In genomic region chr10:68121020-68121743, GRCh38 we compare ENCODE assay signal across 1 cellular context.
TF ChIP-seq lines count a peak whose summit lies in the region.

No MANE protein-coding gene starts in this region.

TF ChIP-seq in GM23338, 12 proteins besides CTCF, POLR2A, EP300 and RAD21 (continued from another document):
- TF ChIP-seq, protein P1, sequence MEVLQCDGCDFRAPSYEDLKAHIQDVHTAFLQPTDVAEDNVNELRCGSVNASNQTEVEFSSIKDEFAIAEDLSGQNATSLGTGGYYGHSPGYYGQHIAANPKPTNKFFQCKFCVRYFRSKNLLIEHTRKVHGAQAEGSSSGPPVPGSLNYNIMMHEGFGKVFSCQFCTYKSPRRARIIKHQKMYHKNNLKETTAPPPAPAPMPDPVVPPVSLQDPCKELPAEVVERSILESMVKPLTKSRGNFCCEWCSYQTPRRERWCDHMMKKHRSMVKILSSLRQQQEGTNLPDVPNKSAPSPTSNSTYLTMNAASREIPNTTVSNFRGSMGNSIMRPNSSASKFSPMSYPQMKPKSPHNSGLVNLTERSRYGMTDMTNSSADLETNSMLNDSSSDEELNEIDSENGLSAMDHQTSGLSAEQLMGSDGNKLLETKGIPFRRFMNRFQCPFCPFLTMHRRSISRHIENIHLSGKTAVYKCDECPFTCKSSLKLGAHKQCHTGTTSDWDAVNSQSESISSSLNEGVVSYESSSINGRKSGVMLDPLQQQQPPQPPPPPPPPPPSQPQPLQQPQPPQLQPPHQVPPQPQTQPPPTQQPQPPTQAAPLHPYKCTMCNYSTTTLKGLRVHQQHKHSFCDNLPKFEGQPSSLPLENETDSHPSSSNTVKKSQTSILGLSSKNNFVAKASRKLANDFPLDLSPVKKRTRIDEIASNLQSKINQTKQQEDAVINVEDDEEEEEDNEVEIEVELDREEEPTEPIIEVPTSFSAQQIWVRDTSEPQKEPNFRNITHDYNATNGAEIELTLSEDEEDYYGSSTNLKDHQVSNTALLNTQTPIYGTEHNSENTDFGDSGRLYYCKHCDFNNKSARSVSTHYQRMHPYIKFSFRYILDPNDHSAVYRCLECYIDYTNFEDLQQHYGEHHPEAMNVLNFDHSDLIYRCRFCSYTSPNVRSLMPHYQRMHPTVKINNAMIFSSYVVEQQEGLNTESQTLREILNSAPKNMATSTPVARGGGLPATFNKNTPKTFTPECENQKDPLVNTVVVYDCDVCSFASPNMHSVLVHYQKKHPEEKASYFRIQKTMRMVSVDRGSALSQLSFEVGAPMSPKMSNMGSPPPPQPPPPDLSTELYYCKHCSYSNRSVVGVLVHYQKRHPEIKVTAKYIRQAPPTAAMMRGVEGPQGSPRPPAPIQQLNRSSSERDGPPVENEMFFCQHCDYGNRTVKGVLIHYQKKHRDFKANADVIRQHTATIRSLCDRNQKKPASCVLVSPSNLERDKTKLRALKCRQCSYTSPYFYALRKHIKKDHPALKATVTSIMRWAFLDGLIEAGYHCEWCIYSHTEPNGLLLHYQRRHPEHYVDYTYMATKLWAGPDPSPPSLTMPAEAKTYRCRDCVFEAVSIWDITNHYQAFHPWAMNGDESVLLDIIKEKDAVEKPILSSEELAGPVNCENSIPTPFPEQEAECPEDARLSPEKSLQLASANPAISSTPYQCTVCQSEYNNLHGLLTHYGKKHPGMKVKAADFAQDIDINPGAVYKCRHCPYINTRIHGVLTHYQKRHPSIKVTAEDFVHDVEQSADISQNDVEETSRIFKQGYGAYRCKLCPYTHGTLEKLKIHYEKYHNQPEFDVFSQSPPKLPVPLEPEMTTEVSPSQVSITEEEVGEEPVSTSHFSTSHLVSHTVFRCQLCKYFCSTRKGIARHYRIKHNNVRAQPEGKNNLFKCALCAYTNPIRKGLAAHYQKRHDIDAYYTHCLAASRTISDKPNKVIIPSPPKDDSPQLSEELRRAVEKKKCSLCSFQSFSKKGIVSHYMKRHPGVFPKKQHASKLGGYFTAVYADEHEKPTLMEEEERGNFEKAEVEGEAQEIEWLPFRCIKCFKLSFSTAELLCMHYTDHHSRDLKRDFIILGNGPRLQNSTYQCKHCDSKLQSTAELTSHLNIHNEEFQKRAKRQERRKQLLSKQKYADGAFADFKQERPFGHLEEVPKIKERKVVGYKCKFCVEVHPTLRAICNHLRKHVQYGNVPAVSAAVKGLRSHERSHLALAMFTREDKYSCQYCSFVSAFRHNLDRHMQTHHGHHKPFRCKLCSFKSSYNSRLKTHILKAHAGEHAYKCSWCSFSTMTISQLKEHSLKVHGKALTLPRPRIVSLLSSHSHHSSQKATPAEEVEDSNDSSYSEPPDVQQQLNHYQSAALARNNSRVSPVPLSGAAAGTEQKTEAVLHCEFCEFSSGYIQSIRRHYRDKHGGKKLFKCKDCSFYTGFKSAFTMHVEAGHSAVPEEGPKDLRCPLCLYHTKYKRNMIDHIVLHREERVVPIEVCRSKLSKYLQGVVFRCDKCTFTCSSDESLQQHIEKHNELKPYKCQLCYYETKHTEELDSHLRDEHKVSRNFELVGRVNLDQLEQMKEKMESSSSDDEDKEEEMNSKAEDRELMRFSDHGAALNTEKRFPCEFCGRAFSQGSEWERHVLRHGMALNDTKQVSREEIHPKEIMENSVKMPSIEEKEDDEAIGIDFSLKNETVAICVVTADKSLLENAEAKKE (CRISPR knock-in tag; IDR thresholded peaks at IDR 0.05) = no peak
- TF ChIP-seq JUNB (IDR thresholded peaks at IDR 0.05; ENCODE audit: unreplicated experiment) = no peak
- no peak for TF ChIP-seq ZNF114 (CRISPR knock-in tag; IDR thresholded peaks at IDR 0.05)
- no peak for TF ChIP-seq ZNF331 (CRISPR knock-in tag; IDR thresholded peaks at IDR 0.05; ENCODE audit: low read depth)
